In the genomic region with DNA sequence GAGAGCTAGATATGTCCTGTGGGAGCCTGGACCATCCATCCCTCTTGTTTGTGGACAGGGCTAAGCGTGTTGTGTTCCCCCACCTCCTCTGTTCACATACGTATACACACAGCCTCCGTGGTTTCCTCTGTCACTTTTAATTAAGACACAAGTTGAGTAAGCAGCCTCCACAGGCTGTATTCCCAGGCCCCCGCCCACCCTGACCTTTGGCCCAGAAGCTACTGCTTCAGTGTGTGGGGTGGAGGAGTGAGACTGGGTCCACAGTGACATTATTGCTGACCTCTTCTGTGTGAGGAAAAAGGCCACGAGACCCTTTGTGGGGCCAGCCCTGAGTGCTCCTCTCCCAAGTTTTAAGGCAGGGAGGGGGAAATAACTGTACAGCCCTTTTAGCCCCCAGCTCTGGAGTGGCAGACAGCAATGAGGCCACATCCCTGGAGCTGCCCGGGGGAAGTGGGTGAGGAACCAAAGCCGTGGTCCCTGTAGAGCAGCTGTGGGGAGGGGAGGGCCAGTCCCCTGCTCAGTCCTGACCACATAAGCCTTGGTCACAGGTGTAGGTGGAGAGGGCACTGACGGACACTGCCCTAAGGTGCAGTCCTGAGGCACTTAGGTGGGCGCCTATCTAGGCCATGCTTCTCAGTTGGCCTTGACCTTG, we compare ENCODE assay signal across 13 cellular contexts. TPM values are rescaled to one million over a fixed set of nuclear protein-coding genes. Genes with fewer than 3 reads are reported as not detected.
A peak's percentile ranks its signal among the peaks of the same experiment; 100 is the strongest.
DNase-seq lines count a peak whose midpoint lies in the region; ATAC-seq and TF ChIP-seq lines count a peak whose summit lies in the region.
"Had no signal": no experiment of that assay in that cellular context is flagged by ENCODE, and none has a peak within 500 bp of the region (broad histone marks: within the 10 kb centered on the region; RNA-seq: fewer than 3 reads in every experiment).

No MANE protein-coding gene starts in this region.

- H4K20me1 ChIP-seq in SK-N-SH (ENCODE audit: insufficient read depth): no peaks in the 10 kb centered on the region

- ATAC-seq in SK-N-SH treated with all-trans-retinoic acid at 6 μM for 48 hours (no peak), GM21619 (IDR thresholded peaks at IDR 0.05; ENCODE audit: unreplicated experiment) (no peak)
- ATAC-seq: activated T-cell treated with anti-CD3 and anti-CD28 coated beads, Interleukin-2, amount 50 U/mL, for 72 hours had no signal

- no peaks in the 10 kb centered on the region for H3K9me3 ChIP-seq in SK-N-SH

- no peak overlapping the region for H3K4me3 ChIP-seq in SK-N-SH (ENCODE audit: low read depth in 2 of 2, low read length in 1 of 2)

- POLR2A ChIA-PET in SK-N-SH (lab: Yijun Ruan, JAX) (interaction anchor here (0.6 kb wide), 1 partner anchor 289 kb away, joined by 3 read pairs; no protein-coding TSS in a partner anchor), RWPE1 (lab: Yijun Ruan, JAX; ENCODE audit: low non-redundant PET) (no interaction called here)

- no peak for TF ChIP-seq RAD21 in SK-N-SH (IDR thresholded peaks at IDR 0.05; ENCODE audit: low read length)

- 58% methylated on average over 5 of the region's 9 CpGs for WGBS in SK-N-SH (ENCODE audit: low lambda C conversion rate)

- no peak overlapping the region for H3K4me2 ChIP-seq in SK-N-SH

- peaks cover 64% of the 10 kb centered on the region for H3K4me1 Mint-ChIP-seq in neural crest cell

- TF ChIP-seq CTCF in SK-N-SH (IDR thresholded peaks at IDR 0.05): no peak
- no peak for TF ChIP-seq CTCF in RWPE1 (conservative IDR thresholded peaks at IDR 0.05; ENCODE audit: low read depth)
- no peak for TF ChIP-seq CTCF in neural crest cell (conservative IDR thresholded peaks at IDR 0.05)

- H3K9me2 ChIP-seq in SK-N-SH: no peaks in the 10 kb centered on the region

- peak overlapping the region; percentile 82 for H3K4me3 Mint-ChIP-seq in neural crest cell
- H3K4me3 Mint-ChIP-seq: activated T-cell treated with anti-CD3 and anti-CD28 coated beads, Interleukin-2, amount 50 U/mL, for 72 hours had no signal

- CTCF ChIA-PET in SK-N-SH (lab: Yijun Ruan, JAX): interaction anchor here (1.6 kb wide), 1 partner anchor 12 kb away, joined by 4 read pairs; no protein-coding TSS in a partner anchor
- CTCF ChIA-PET in RWPE1 (lab: Yijun Ruan, JAX): interaction anchor here (0.6 kb wide), 1 partner anchor 571 kb away, joined by 4 read pairs; no protein-coding TSS in a partner anchor

- H3K27ac ChIP-seq in SK-N-SH (ENCODE audit: low read depth in 2 of 2, low read length in 1 of 2) (no peak overlapping the region; a peak in 1 of 4 replicates), RWPE1 (peak overlapping the region; percentile 96)

- peaks cover 32% of the 10 kb centered on the region for H3F3A ChIP-seq in SK-N-SH (replicated peaks; ENCODE audit: insufficient read depth)

- TF ChIP-seq EP300 in SK-N-SH (IDR thresholded peaks at IDR 0.05; ENCODE audit: borderline replicate concordance in 1 of 2, low read depth in 1 of 2, low read length in 1 of 2): no peak

- H3K36me3 ChIP-seq in SK-N-SH (replicated peaks in 1 of 2; ENCODE audit: control insufficient read depth in 1 of 2, insufficient read depth in 2 of 2, low read length in 1 of 2): peaks cover 37 to 49% of the 10 kb centered on the region in 2 experiments

- H3K36me3 Mint-ChIP-seq in neural crest cell (ENCODE audit: low read depth): peaks cover 36% of the 10 kb centered on the region

- H3K79me2 ChIP-seq in SK-N-SH (ENCODE audit: insufficient read depth): peaks cover 84% of the 10 kb centered on the region

- no peak overlapping the region for H2AFZ ChIP-seq in SK-N-SH (ENCODE audit: low read depth)

- no peaks in the 10 kb centered on the region for H3K27me3 Mint-ChIP-seq in neural crest cell (ENCODE audit: low read depth)

- DNase-seq in SK-N-SH (no peak), RWPE1 (ENCODE audit: low spot score) (no peak), neural crest cell (ENCODE audit: low read depth, low spot score) (no peak), NCI-H526 (lab: John Stamatoyannopoulos, UW) (no peak)
- DNase-seq: 8988T; activated T-cell treated with anti-CD3 and anti-CD28 coated beads, Interleukin-2, amount 50 U/mL, for 72 hours; cortex of kidney; mesenchymal stem cell; NCI-H2171 had no signal

- no peak overlapping the region for H3K27ac Mint-ChIP-seq in neural crest cell (ENCODE audit: unreplicated experiment)

- no peak overlapping the region for H3K9ac ChIP-seq in SK-N-SH

- H3K9me3 Mint-ChIP-seq in neural crest cell: no peaks in the 10 kb centered on the region
- H3K9me3 Mint-ChIP-seq: activated T-cell treated with anti-CD3 and anti-CD28 coated beads, Interleukin-2, amount 50 U/mL, for 72 hours had no signal

- peaks cover 5 to 31% of the 10 kb centered on the region in 2 experiments; a peak in 1 of 4 replicates for H3K4me1 ChIP-seq in SK-N-SH (ENCODE audit: control insufficient read depth in 1 of 2, insufficient read depth in 2 of 2, low read depth in 1 of 2, low read length in 1 of 2)

- no peaks in the 10 kb centered on the region for H3K27me3 ChIP-seq in SK-N-SH (ENCODE audit: insufficient read depth)

TF ChIP-seq in SK-N-SH, 30 proteins besides CTCF, POLR2A, EP300 and RAD21:
- TF ChIP-seq POLR2AphosphoS5 (IDR thresholded peaks at IDR 0.05; ENCODE audit: low read depth, low read length) (peak; percentile 43), JUND (IDR thresholded peaks at IDR 0.05) (peak; percentile 14; the same call in 1 of the 2 replicates)
- TF ChIP-seq, protein P1, sequence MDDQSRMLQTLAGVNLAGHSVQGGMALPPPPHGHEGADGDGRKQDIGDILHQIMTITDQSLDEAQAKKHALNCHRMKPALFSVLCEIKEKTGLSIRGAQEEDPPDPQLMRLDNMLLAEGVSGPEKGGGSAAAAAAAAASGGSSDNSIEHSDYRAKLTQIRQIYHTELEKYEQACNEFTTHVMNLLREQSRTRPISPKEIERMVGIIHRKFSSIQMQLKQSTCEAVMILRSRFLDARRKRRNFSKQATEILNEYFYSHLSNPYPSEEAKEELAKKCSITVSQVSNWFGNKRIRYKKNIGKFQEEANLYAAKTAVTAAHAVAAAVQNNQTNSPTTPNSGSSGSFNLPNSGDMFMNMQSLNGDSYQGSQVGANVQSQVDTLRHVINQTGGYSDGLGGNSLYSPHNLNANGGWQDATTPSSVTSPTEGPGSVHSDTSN (IDR thresholded peaks at IDR 0.05): no peak

TF ChIP-seq in SK-N-SH treated with all-trans-retinoic acid at 6 μM for 48 hours, 23 proteins besides CTCF, POLR2A, EP300 and RAD21 (continues in another document):
- TF ChIP-seq SNAI2 (CRISPR knock-in tag; IDR thresholded peaks at IDR 0.05): no peak
- no peak for TF ChIP-seq ZFP30 (CRISPR knock-in tag; IDR thresholded peaks at IDR 0.05)
- no peak for TF ChIP-seq ZC3H10 (CRISPR knock-in tag; IDR thresholded peaks at IDR 0.05)
- TF ChIP-seq GLIS3 (CRISPR knock-in tag; IDR thresholded peaks at IDR 0.05): no peak
- TF ChIP-seq ARNTL (CRISPR knock-in tag; IDR thresholded peaks at IDR 0.05; ENCODE audit: borderline replicate concordance, low read depth): no peak
- no peak for TF ChIP-seq ESRRG (CRISPR knock-in tag; IDR thresholded peaks at IDR 0.05)
- TF ChIP-seq, protein P2, sequence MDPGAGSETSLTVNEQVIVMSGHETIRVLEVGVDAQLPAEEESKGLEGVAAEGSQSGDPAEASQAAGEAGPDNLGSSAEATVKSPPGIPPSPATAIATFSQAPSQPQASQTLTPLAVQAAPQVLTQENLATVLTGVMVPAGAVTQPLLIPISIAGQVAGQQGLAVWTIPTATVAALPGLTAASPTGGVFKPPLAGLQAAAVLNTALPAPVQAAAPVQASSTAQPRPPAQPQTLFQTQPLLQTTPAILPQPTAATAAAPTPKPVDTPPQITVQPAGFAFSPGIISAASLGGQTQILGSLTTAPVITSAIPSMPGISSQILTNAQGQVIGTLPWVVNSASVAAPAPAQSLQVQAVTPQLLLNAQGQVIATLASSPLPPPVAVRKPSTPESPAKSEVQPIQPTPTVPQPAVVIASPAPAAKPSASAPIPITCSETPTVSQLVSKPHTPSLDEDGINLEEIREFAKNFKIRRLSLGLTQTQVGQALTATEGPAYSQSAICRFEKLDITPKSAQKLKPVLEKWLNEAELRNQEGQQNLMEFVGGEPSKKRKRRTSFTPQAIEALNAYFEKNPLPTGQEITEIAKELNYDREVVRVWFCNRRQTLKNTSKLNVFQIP (CRISPR knock-in tag; IDR thresholded peaks at IDR 0.05; ENCODE audit: borderline replicate concordance, low read depth): no peak
- TF ChIP-seq CSDC2 (CRISPR knock-in tag; IDR thresholded peaks at IDR 0.05): no peak
- no peak for TF ChIP-seq OSR1 (CRISPR knock-in tag; IDR thresholded peaks at IDR 0.05)
- no peak for TF ChIP-seq BACH2 (CRISPR knock-in tag; IDR thresholded peaks at IDR 0.05; ENCODE audit: borderline replicate concordance)
- no peak for TF ChIP-seq ZNF565 (CRISPR knock-in tag; conservative IDR thresholded peaks at IDR 0.05; ENCODE audit: low read depth)

RNA-seq across cellular contexts. Expression of a gene that starts 4.4 kb away (rescaled TPM):
- polyA plus RNA-seq in SK-N-SH (2012; rRNA removed): 127 and 182 TPM in 2 replicates
- 90.5 and 113 TPM in 2 replicates for polyA plus RNA-seq in SK-N-SH (2012; cell fraction: cytosol; rRNA removed)
- polyA plus RNA-seq in SK-N-SH (2012; cell fraction: nucleus; rRNA removed): 75.9 and 117 TPM in 2 replicates
- total RNA-seq in neural crest cell: 30.8 and 31.8 TPM in 2 replicates

RNA-seq across cellular contexts. Expression of a gene that starts 4.6 kb away (rescaled TPM):
- polyA plus RNA-seq in SK-N-SH (2012; rRNA removed): 56.1 and 82.7 TPM in 2 replicates
- 36.0 and 52.4 TPM in 2 replicates for polyA plus RNA-seq in SK-N-SH (2012; cell fraction: cytosol; rRNA removed)
- 56.6 and 58.4 TPM in 2 replicates for polyA plus RNA-seq in SK-N-SH (2012; cell fraction: nucleus; rRNA removed)
- 180 and 196 TPM in 2 replicates for total RNA-seq in neural crest cell

RNA-seq across cellular contexts. Expression of a gene that starts 25.8 kb away (rescaled TPM):
- not detected in 2 replicates for polyA plus RNA-seq in SK-N-SH (2012; rRNA removed)
- polyA plus RNA-seq in SK-N-SH (2012; cell fraction: cytosol; rRNA removed): not detected in 2 replicates
- polyA plus RNA-seq in SK-N-SH (2012; cell fraction: nucleus; rRNA removed): not detected in 2 replicates
- total RNA-seq in neural crest cell: not detected in 2 replicates
- total RNA-seq: activated T-cell treated with anti-CD3 and anti-CD28 coated beads, Interleukin-2, amount 50 U/mL, for 72 hours; G401; skeletal muscle tissue had no signal

RNA-seq across cellular contexts. Expression of a gene that starts 26.2 kb away (rescaled TPM):
- polyA plus RNA-seq in SK-N-SH (2012; rRNA removed): 33.7 and 42.9 TPM in 2 replicates
- 36.8 and 38.5 TPM in 2 replicates for polyA plus RNA-seq in SK-N-SH (2012; cell fraction: cytosol; rRNA removed)
- polyA plus RNA-seq in SK-N-SH (2012; cell fraction: nucleus; rRNA removed): 38.9 and 52.9 TPM in 2 replicates
- 30.8 and 33.9 TPM in 2 replicates for total RNA-seq in neural crest cell

RNA-seq across cellular contexts. Expression of a gene that starts 26.3 kb away (rescaled TPM):
- 11.1 and 12.9 TPM in 2 replicates for polyA plus RNA-seq in SK-N-SH (2012; rRNA removed)
- polyA plus RNA-seq in SK-N-SH (2012; cell fraction: cytosol; rRNA removed): 2.8 and 4.0 TPM in 2 replicates
- 52.0 and 57.1 TPM in 2 replicates for polyA plus RNA-seq in SK-N-SH (2012; cell fraction: nucleus; rRNA removed)
- total RNA-seq in neural crest cell: 39.4 and 42.0 TPM in 2 replicates
